2 cellular contexts compared by ENCODE assay signal in the genomic region with DNA sequence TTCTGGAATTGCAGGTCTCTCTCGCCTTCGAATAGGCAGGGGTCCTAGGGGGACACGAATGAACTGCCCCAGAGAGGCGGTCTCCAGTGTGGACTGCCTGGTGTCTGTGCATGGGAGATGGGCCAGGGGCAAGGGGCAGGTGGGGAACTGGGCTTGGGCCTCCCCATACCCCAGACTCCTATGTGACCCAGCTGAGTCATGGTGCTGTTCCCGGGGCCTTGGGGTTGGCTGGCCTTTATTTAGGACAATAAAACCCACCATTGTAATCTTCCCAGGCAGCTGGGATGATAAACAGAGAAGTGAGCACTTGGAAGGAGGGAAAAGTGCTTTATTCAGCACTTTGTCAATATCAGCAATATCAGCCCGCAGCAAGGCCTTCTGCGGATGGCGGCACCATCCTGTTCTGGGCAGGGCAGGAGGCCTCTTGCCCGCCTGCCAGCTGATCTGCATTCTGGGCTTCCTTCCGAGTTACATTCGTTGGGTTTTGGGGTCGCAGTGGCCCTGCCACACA.
TF ChIP-seq lines count a peak whose summit lies in the region.

No MANE protein-coding gene starts in this region.

TF ChIP-seq in SK-N-SH, 30 proteins besides CTCF, POLR2A, EP300 and RAD21 (continued from another document):
- no peak for TF ChIP-seq POLR2AphosphoS5 (IDR thresholded peaks at IDR 0.05; ENCODE audit: low read depth, low read length)
- TF ChIP-seq CHD2 (IDR thresholded peaks at IDR 0.05; ENCODE audit: low read length, partially characterized antibody): no peak
- no peak for TF ChIP-seq GATA2 (CRISPR knock-in tag; IDR thresholded peaks at IDR 0.05)
- TF ChIP-seq, protein P1, sequence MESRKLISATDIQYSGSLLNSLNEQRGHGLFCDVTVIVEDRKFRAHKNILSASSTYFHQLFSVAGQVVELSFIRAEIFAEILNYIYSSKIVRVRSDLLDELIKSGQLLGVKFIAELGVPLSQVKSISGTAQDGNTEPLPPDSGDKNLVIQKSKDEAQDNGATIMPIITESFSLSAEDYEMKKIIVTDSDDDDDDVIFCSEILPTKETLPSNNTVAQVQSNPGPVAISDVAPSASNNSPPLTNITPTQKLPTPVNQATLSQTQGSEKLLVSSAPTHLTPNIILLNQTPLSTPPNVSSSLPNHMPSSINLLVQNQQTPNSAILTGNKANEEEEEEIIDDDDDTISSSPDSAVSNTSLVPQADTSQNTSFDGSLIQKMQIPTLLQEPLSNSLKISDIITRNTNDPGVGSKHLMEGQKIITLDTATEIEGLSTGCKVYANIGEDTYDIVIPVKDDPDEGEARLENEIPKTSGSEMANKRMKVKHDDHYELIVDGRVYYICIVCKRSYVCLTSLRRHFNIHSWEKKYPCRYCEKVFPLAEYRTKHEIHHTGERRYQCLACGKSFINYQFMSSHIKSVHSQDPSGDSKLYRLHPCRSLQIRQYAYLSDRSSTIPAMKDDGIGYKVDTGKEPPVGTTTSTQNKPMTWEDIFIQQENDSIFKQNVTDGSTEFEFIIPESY (IDR thresholded peaks at IDR 0.05; ENCODE audit: borderline replicate concordance, low read depth): no peak
- no peak for TF ChIP-seq GABPA (IDR thresholded peaks at IDR 0.05; ENCODE audit: low read depth)
- no peak for TF ChIP-seq MXI1 (IDR thresholded peaks at IDR 0.05; ENCODE audit: low read depth, low read length)
- no peak for TF ChIP-seq TEAD4 (IDR thresholded peaks at IDR 0.05; ENCODE audit: borderline replicate concordance, insufficient read depth)
- TF ChIP-seq, protein P2, sequence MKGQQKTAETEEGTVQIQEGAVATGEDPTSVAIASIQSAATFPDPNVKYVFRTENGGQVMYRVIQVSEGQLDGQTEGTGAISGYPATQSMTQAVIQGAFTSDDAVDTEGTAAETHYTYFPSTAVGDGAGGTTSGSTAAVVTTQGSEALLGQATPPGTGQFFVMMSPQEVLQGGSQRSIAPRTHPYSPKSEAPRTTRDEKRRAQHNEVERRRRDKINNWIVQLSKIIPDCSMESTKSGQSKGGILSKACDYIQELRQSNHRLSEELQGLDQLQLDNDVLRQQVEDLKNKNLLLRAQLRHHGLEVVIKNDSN (IDR thresholded peaks at IDR 0.05; ENCODE audit: borderline replicate concordance, low read depth): no peak
- no peak for TF ChIP-seq MEF2A (IDR thresholded peaks at IDR 0.05; ENCODE audit: borderline replicate concordance, low read depth)
- no peak for TF ChIP-seq SMC3 (IDR thresholded peaks at IDR 0.05; ENCODE audit: low read depth, low read length)
TF ChIP-seq in SK-N-SH: peak in this region for 0.

TF ChIP-seq in SK-N-SH treated with all-trans-retinoic acid at 6 μM for 48 hours, 23 proteins besides CTCF, POLR2A, EP300 and RAD21 (continued from another document):
- TF ChIP-seq OSR1 (CRISPR knock-in tag; IDR thresholded peaks at IDR 0.05): no peak
- TF ChIP-seq ZFP30 (CRISPR knock-in tag; IDR thresholded peaks at IDR 0.05): no peak
- no peak for TF ChIP-seq SNAI2 (CRISPR knock-in tag; IDR thresholded peaks at IDR 0.05)
- TF ChIP-seq ZNF70 (CRISPR knock-in tag; IDR thresholded peaks at IDR 0.05): no peak
- TF ChIP-seq, protein P3, sequence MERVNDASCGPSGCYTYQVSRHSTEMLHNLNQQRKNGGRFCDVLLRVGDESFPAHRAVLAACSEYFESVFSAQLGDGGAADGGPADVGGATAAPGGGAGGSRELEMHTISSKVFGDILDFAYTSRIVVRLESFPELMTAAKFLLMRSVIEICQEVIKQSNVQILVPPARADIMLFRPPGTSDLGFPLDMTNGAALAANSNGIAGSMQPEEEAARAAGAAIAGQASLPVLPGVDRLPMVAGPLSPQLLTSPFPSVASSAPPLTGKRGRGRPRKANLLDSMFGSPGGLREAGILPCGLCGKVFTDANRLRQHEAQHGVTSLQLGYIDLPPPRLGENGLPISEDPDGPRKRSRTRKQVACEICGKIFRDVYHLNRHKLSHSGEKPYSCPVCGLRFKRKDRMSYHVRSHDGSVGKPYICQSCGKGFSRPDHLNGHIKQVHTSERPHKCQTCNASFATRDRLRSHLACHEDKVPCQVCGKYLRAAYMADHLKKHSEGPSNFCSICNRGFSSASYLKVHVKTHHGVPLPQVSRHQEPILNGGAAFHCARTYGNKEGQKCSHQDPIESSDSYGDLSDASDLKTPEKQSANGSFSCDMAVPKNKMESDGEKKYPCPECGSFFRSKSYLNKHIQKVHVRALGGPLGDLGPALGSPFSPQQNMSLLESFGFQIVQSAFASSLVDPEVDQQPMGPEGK (CRISPR knock-in tag; IDR thresholded peaks at IDR 0.05; ENCODE audit: borderline replicate concordance): no peak
TF ChIP-seq in SK-N-SH treated with all-trans-retinoic acid at 6 μM for 48 hours: peak in this region for 0.
